Comparison of ENCODE assay signal across 40 cellular contexts in genomic region chr1:221247050-221247449, GRCh38.
"Had no signal": no experiment of that assay in that cellular context is flagged by ENCODE, and none has a peak within 500 bp of the region (broad histone marks: within the 10 kb centered on the region; RNA-seq: fewer than 3 reads in every experiment).

No MANE protein-coding gene starts in this region.

- H3K27ac Mint-ChIP-seq: activated CD4-positive, alpha-beta memory T cell treated with anti-CD3 and anti-CD28 coated beads, Interleukin-2, amount 10 ng/mL, durations not matched to agents 7 days and 5 days; activated CD4-positive, alpha-beta T cell treated with anti-CD3 and anti-CD28 coated beads for 36 hours; activated CD4-positive, alpha-beta T cell treated with anti-CD3 and anti-CD28 coated beads, Interleukin-2, amount 10 ng/mL, durations not matched to agents 7 days and 5 days; activated CD8-positive, alpha-beta memory T cell treated with anti-CD3 and anti-CD28 coated beads, Interleukin-2, amount 10 ng/mL, durations not matched to agents 7 days and 5 days; activated CD8-positive, alpha-beta T cell treated with anti-CD3 and anti-CD28 coated beads, Interleukin-2, amount 10 ng/mL, durations not matched to agents 7 days and 5 days; activated naive CD4-positive, alpha-beta T cell treated with anti-CD3 and anti-CD28 coated beads, Interleukin-2, amount 10 ng/mL, durations not matched to agents 7 days and 5 days; activated naive CD4-positive, alpha-beta T cell treated with anti-CD3 and anti-CD28 coated beads, Interleukin-2, amount 50 U/mL, for 24 hours; activated naive CD8-positive, alpha-beta T cell; activated naive CD8-positive, alpha-beta T cell treated with anti-CD3 and anti-CD28 coated beads, Interleukin-2, amount 10 ng/mL, durations not matched to agents 7 days and 5 days; activated naive CD8-positive, alpha-beta T cell treated with anti-CD3 and anti-CD28 coated beads, Interleukin-2, amount 50 U/mL, for 24 hours; activated T-cell treated with anti-CD3 and anti-CD28 coated beads, Interleukin-2, amount 50 U/mL, for 24 hours; activated T-helper 2 cell treated with anti-CD3 and anti-CD28 coated beads, Interferon-gamma antibody, Interleukin-2, Interleukin-4, amounts not matched to agents 10 μg/mL and 5 μg/mL and 100 μg/mL, durations not matched to agents 14 hours and 24 hours and 36 hours; brain; T-helper 1 cell treated with Interleukin-12 subunit alpha and Interleukin-12 subunit beta and Interleukin-4 antibody, amounts not matched to agents 30 μg/mL and 1 μg/mL, for 36 hours; T-helper 2 cell treated with Interferon-gamma antibody and Interleukin-4, amounts not matched to agents 5 μg/mL and 100 μg/mL, for 36 hours; WTC11 had no signal

- H3K27ac ChIP-seq: ascending aorta, cardiac muscle cell, WERI-Rb-1 had no signal

- FAIRE-seq: bronchial epithelial cell, TTC549 had no signal

- H3K4me1 ChIP-seq: ascending aorta had no signal

- H3K27me3 Mint-ChIP-seq: activated CD4-positive, alpha-beta memory T cell treated with anti-CD3 and anti-CD28 coated beads, Interleukin-2, amount 10 ng/mL, durations not matched to agents 7 days and 5 days; activated CD8-positive, alpha-beta memory T cell treated with anti-CD3 and anti-CD28 coated beads, Interleukin-2, amount 10 ng/mL, durations not matched to agents 7 days and 5 days; activated naive CD4-positive, alpha-beta T cell treated with anti-CD3 and anti-CD28 coated beads, Interleukin-2, amount 10 ng/mL, durations not matched to agents 7 days and 5 days had no signal

- H3K9me3 ChIP-seq: ascending aorta had no signal

- H3K36me3 ChIP-seq: ascending aorta, cardiac muscle cell, WERI-Rb-1 had no signal

- H3K27me3 ChIP-seq: ascending aorta, cardiac muscle cell had no signal

- DNase-seq: activated CD4-positive, alpha-beta memory T cell treated with anti-CD3 and anti-CD28 coated beads, Interleukin-2, amount 10 ng/mL, durations not matched to agents 7 days and 5 days; activated CD4-positive, alpha-beta T cell treated with anti-CD3 and anti-CD28 coated beads for 1 hour; activated CD4-positive, alpha-beta T cell treated with anti-CD3 and anti-CD28 coated beads for 36 hours; activated CD4-positive, alpha-beta T cell treated with anti-CD3 and anti-CD28 coated beads for 48 hours; activated CD4-positive, alpha-beta T cell treated with anti-CD3 and anti-CD28 coated beads, Interleukin-2, amount 10 ng/mL, durations not matched to agents 7 days and 5 days; activated CD4-positive, alpha-beta T cell treated with anti-CD3 and anti-CD28 coated beads, Interleukin-2, amount 50 U/mL, for 48 hours; activated CD4-positive, CD25-positive, alpha-beta regulatory T cell; activated CD8-positive, alpha-beta memory T cell treated with anti-CD3 and anti-CD28 coated beads for 24 hours; activated CD8-positive, alpha-beta memory T cell treated with anti-CD3 and anti-CD28 coated beads, Interleukin-2, amount 10 ng/mL, durations not matched to agents 7 days and 5 days; activated CD8-positive, alpha-beta memory T cell treated with anti-CD3 and anti-CD28 coated beads, Interleukin-2, amount 50 U/mL, for 48 hours; activated CD8-positive, alpha-beta T cell treated with anti-CD3 and anti-CD28 coated beads, Interleukin-2, amount 10 ng/mL, durations not matched to agents 7 days and 5 days; activated effector memory CD4-positive, alpha-beta T cell treated with Interleukin-2 at 50 U/mL for 16 hours; activated gamma-delta T cell; activated naive CD4-positive, alpha-beta T cell treated with anti-CD3 and anti-CD28 coated beads, Interleukin-2, amount 10 ng/mL, durations not matched to agents 7 days and 5 days; activated naive CD4-positive, alpha-beta T cell treated with Interleukin-2 at 50 U/mL for 16 hours; activated naive CD8-positive, alpha-beta T cell treated with anti-CD3 and anti-CD28 coated beads, Interleukin-2, amount 10 ng/mL, durations not matched to agents 7 days and 5 days; activated naive CD8-positive, alpha-beta T cell treated with anti-CD3 and anti-CD28 coated beads, Interleukin-2, amount 50 U/mL, for 24 hours; activated T-cell treated with anti-CD3 and anti-CD28 coated beads, Interleukin-2, amount 50 U/mL, for 24 hours; activated T-cell treated with anti-CD3 and anti-CD28 coated beads, Interleukin-2, amount 50 U/mL, for 48 hours; amygdala; anterior cingulate cortex; caudate nucleus; cerebellar nuclear complex; T-helper 1 cell; T-helper 2 cell; T-helper 9 cell; WERI-Rb-1 had no signal

- H3K4me3 Mint-ChIP-seq: activated CD4-positive, alpha-beta memory T cell treated with anti-CD3 and anti-CD28 coated beads, Interleukin-2, amount 10 ng/mL, durations not matched to agents 7 days and 5 days; activated CD4-positive, alpha-beta T cell treated with anti-CD3 and anti-CD28 coated beads for 36 hours; activated CD4-positive, alpha-beta T cell treated with anti-CD3 and anti-CD28 coated beads, Interleukin-2, amount 10 ng/mL, durations not matched to agents 7 days and 5 days; activated CD8-positive, alpha-beta memory T cell treated with anti-CD3 and anti-CD28 coated beads, Interleukin-2, amount 10 ng/mL, durations not matched to agents 7 days and 5 days; activated CD8-positive, alpha-beta T cell treated with anti-CD3 and anti-CD28 coated beads, Interleukin-2, amount 10 ng/mL, durations not matched to agents 7 days and 5 days; activated naive CD4-positive, alpha-beta T cell treated with anti-CD3 and anti-CD28 coated beads, Interleukin-2, amount 10 ng/mL, durations not matched to agents 7 days and 5 days; activated naive CD4-positive, alpha-beta T cell treated with anti-CD3 and anti-CD28 coated beads, Interleukin-2, amount 50 U/mL, for 24 hours; activated naive CD8-positive, alpha-beta T cell; activated naive CD8-positive, alpha-beta T cell treated with anti-CD3 and anti-CD28 coated beads, Interleukin-2, amount 10 ng/mL, durations not matched to agents 7 days and 5 days; activated naive CD8-positive, alpha-beta T cell treated with anti-CD3 and anti-CD28 coated beads, Interleukin-2, amount 50 U/mL, for 24 hours; activated T-cell treated with anti-CD3 and anti-CD28 coated beads, Interleukin-2, amount 50 U/mL, for 24 hours; brain; central memory CD8-positive, alpha-beta T cell; T-helper 1 cell treated with Interleukin-12 subunit alpha and Interleukin-12 subunit beta and Interleukin-4 antibody, amounts not matched to agents 30 μg/mL and 1 μg/mL, for 36 hours; T-helper 2 cell treated with Interferon-gamma antibody and Interleukin-4, amounts not matched to agents 5 μg/mL and 100 μg/mL, for 36 hours; WTC11 had no signal

- H3K4me3 ChIP-seq: ascending aorta, cardiac muscle cell had no signal

- ATAC-seq: activated CD4-positive, alpha-beta T cell treated with anti-CD3 and anti-CD28 coated beads for 36 hours; activated CD4-positive, CD25-positive, alpha-beta regulatory T cell treated with anti-CD3 and anti-CD28 coated beads, Interleukin-2, amount 50 U/mL, for 24 hours; activated CD8-positive, alpha-beta memory T cell treated with anti-CD3 and anti-CD28 coated beads, Interleukin-2, amount 10 ng/mL, durations not matched to agents 7 days and 5 days; activated CD8-positive, alpha-beta T cell treated with anti-CD3 and anti-CD28 coated beads, Interleukin-2, amount 10 ng/mL, durations not matched to agents 7 days and 5 days; activated naive CD8-positive, alpha-beta T cell treated with anti-CD3 and anti-CD28 coated beads, Interleukin-2, amount 50 U/mL, for 24 hours; WTC11 had no signal

- H3K9me3 Mint-ChIP-seq: activated CD4-positive, alpha-beta memory T cell treated with anti-CD3 and anti-CD28 coated beads, Interleukin-2, amount 10 ng/mL, durations not matched to agents 7 days and 5 days; activated CD4-positive, alpha-beta T cell treated with anti-CD3 and anti-CD28 coated beads, Interleukin-2, amount 10 ng/mL, durations not matched to agents 7 days and 5 days; activated naive CD4-positive, alpha-beta T cell treated with anti-CD3 and anti-CD28 coated beads, Interleukin-2, amount 10 ng/mL, durations not matched to agents 7 days and 5 days; activated naive CD4-positive, alpha-beta T cell treated with anti-CD3 and anti-CD28 coated beads, Interleukin-2, amount 50 U/mL, for 24 hours; activated naive CD8-positive, alpha-beta T cell treated with anti-CD3 and anti-CD28 coated beads, Interleukin-2, amount 10 ng/mL, durations not matched to agents 7 days and 5 days; activated naive CD8-positive, alpha-beta T cell treated with anti-CD3 and anti-CD28 coated beads, Interleukin-2, amount 50 U/mL, for 24 hours; activated T-cell treated with anti-CD3 and anti-CD28 coated beads, Interleukin-2, amount 50 U/mL, for 24 hours; activated T-helper 2 cell treated with anti-CD3 and anti-CD28 coated beads, Interferon-gamma antibody, Interleukin-2, Interleukin-4, amounts not matched to agents 10 μg/mL and 5 μg/mL and 100 μg/mL, durations not matched to agents 14 hours and 24 hours and 36 hours; central memory CD8-positive, alpha-beta T cell; T-helper 1 cell treated with Interleukin-12 subunit alpha and Interleukin-12 subunit beta and Interleukin-4 antibody, amounts not matched to agents 30 μg/mL and 1 μg/mL, for 36 hours; T-helper 2 cell treated with Interferon-gamma antibody and Interleukin-4, amounts not matched to agents 5 μg/mL and 100 μg/mL, for 36 hours had no signal

- H3K4me1 Mint-ChIP-seq: activated CD4-positive, alpha-beta memory T cell treated with anti-CD3 and anti-CD28 coated beads, Interleukin-2, amount 10 ng/mL, durations not matched to agents 7 days and 5 days; activated CD4-positive, alpha-beta T cell treated with anti-CD3 and anti-CD28 coated beads for 36 hours; activated CD4-positive, alpha-beta T cell treated with anti-CD3 and anti-CD28 coated beads, Interleukin-2, amount 10 ng/mL, durations not matched to agents 7 days and 5 days; activated CD8-positive, alpha-beta memory T cell treated with anti-CD3 and anti-CD28 coated beads, Interleukin-2, amount 10 ng/mL, durations not matched to agents 7 days and 5 days; activated naive CD4-positive, alpha-beta T cell treated with anti-CD3 and anti-CD28 coated beads, Interleukin-2, amount 10 ng/mL, durations not matched to agents 7 days and 5 days; activated naive CD4-positive, alpha-beta T cell treated with anti-CD3 and anti-CD28 coated beads, Interleukin-2, amount 50 U/mL, for 24 hours; activated naive CD8-positive, alpha-beta T cell treated with anti-CD3 and anti-CD28 coated beads, Interleukin-2, amount 10 ng/mL, durations not matched to agents 7 days and 5 days; activated naive CD8-positive, alpha-beta T cell treated with anti-CD3 and anti-CD28 coated beads, Interleukin-2, amount 50 U/mL, for 24 hours; brain; central memory CD8-positive, alpha-beta T cell; WTC11 had no signal

- H3K36me3 Mint-ChIP-seq: activated CD8-positive, alpha-beta memory T cell treated with anti-CD3 and anti-CD28 coated beads, Interleukin-2, amount 10 ng/mL, durations not matched to agents 7 days and 5 days; activated naive CD4-positive, alpha-beta T cell treated with anti-CD3 and anti-CD28 coated beads, Interleukin-2, amount 10 ng/mL, durations not matched to agents 7 days and 5 days; activated naive CD4-positive, alpha-beta T cell treated with anti-CD3 and anti-CD28 coated beads, Interleukin-2, amount 50 U/mL, for 24 hours; activated naive CD8-positive, alpha-beta T cell; activated naive CD8-positive, alpha-beta T cell treated with anti-CD3 and anti-CD28 coated beads, Interleukin-2, amount 10 ng/mL, durations not matched to agents 7 days and 5 days; brain; WTC11 had no signal
